ENCODE assay signal across 8 cellular contexts in the genomic region with DNA sequence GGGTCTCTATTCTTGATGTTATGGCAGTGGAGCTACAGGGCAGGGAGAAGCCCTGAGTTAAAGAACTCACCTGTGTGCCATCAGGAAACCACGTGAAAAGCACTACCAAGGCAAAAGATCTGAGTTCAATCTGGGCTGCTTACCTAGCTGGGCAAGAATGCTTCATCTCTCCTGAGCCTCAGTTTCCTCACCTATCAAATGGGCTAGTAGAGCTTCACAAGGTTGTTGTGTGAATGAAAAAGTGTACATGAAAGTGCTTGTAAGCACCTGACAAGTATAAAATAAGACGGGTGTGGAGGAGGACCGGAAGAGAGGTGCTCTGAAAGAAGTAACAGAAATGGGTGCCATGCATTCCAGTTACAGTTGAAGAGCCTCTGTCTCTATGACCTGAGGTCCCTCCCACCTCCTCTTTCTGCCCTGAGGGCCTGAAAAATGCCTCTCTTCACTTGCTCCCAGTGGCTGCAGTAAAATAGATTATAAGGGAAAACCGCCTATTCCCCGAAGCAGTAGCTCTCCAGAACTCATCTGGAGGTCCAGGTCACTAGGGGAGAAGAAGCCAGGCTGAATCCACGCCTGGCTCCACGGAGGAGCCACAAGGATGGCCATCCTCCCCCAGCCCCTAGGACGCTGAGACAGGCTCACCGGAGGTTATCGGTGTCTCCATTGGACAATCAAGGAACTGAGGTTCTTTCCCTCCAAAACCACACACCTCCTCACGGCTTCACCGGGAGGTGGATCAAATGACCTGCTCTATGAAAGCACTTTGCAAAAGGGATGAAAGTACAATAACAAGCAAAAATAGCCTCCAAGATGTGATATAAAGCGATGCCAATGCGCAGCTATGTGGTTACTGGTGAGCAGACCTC. TPM values are rescaled to one million over a fixed set of nuclear protein-coding genes. Genes with fewer than 3 reads are reported as not detected.
DNase-seq lines count a peak whose midpoint lies in the region; ATAC-seq and TF ChIP-seq lines count a peak whose summit lies in the region.

No MANE protein-coding gene starts in this region.

- ATAC-seq in IMR-90 (ENCODE audit: low read depth) = no peak
- no peak for ATAC-seq in HG02981 (IDR thresholded peaks at IDR 0.05; ENCODE audit: unreplicated experiment)
- ATAC-seq in HG03460 (IDR thresholded peaks at IDR 0.05; ENCODE audit: unreplicated experiment) = no peak

- peak overlapping the region; percentile 73 for H3K4me2 ChIP-seq in IMR-90 (ENCODE audit: low read depth, low read length)

- peak overlapping the region; percentile 70; the same call in 1 of the 2 replicates for H3K9ac ChIP-seq in IMR-90 (ENCODE audit: low read depth, low read length)
- H3K9ac ChIP-seq in mucosa of stomach (ENCODE audit: low read length) = no peak overlapping the region

- H4K8ac ChIP-seq in IMR-90 (ENCODE audit: low read depth in 2 of 2, low read length in 2 of 2) = peak overlapping the region in 1 of 2 experiments; percentile 22; a peak in 1 of 4 replicates

- H3K4me3 ChIP-seq in AG10803 (ENCODE audit: low read length) (peak overlapping the region; percentile 75), IMR-90 (ENCODE audit: insufficient read depth, low read depth, low read length) (peak overlapping the region; percentile 68), brain microvascular endothelial cell (ENCODE audit: low read depth, low read length) (peak overlapping the region; percentile 76), mucosa of stomach (ENCODE audit: low read length) (peak overlapping the region; percentile 25)

- H3K4me1 ChIP-seq in IMR-90 (ENCODE audit: control insufficient read depth, insufficient read depth, low read length) (peaks cover 3% of the 10 kb centered on the region; the same call in 1 of the 2 replicates), mucosa of stomach (ENCODE audit: control insufficient read depth, insufficient read depth, low read length) (peaks cover 17% of the 10 kb centered on the region)

- no peaks in the 10 kb centered on the region for H3K9me1 ChIP-seq in IMR-90 (ENCODE audit: insufficient read depth, low read length)

- CTCF ChIA-PET in IMR-90 (lab: Yijun Ruan, JAX) = interaction anchor here (1.0 to 1.8 kb wide), 2 partner anchors 10 to 14 kb away, joined by 3 to 7 read pairs; no protein-coding TSS in a partner anchor

- no peaks in the 10 kb centered on the region for H3K9me3 ChIP-seq in IMR-90 (ENCODE audit: control insufficient read depth, insufficient read depth, low read length)
- no peaks in the 10 kb centered on the region for H3K9me3 ChIP-seq in mucosa of stomach (ENCODE audit: control insufficient read depth, low read length)

- in situ Hi-C loops in IMR-90 (cut with MboI; ENCODE audit: low sequenced_read_pairs) = loop anchor here (25.0 kb wide), 1 partner anchor 977 kb away; a partner anchor contains a TSS
- in situ Hi-C loops in brain microvascular endothelial cell (cut with HindIII; ENCODE audit: low pct_ligation_motif_present, low sequenced_read_pairs) = no loop called here

- no peak for TF ChIP-seq CTCF in AG10803 (conservative IDR thresholded peaks at IDR 0.05; ENCODE audit: low read length)
- no peak for TF ChIP-seq CTCF in IMR-90 (conservative IDR thresholded peaks at IDR 0.05; ENCODE audit: low read depth, low read length)
- TF ChIP-seq CTCF in brain microvascular endothelial cell (IDR thresholded peaks at IDR 0.05; ENCODE audit: low read depth, low read length, missing control alignments) = no peak

- H3K27ac ChIP-seq in IMR-90 (ENCODE audit: insufficient read depth, low read length) = no peak overlapping the region
- no peak overlapping the region for H3K27ac ChIP-seq in brain microvascular endothelial cell

- no peak overlapping the region for H4K5ac ChIP-seq in IMR-90 (ENCODE audit: low read depth, low read length)

- no TSS peak for BruUV-seq in IMR-90 (replicated peaks; lab: Mats Ljungman, UMichigan)

- peak overlapping the region; percentile 36; the same call in 1 of the 2 replicates for H3K4ac ChIP-seq in IMR-90 (ENCODE audit: low read depth, low read length)

- DNase-seq in AG10803 (ENCODE audit: low read depth) (peak; percentile 25), IMR-90 (no peak), brain microvascular endothelial cell (no peak), DMS53 (lab: John Stamatoyannopoulos, UW) (no peak), NCI-H524 treated with DMSO at 0.1 percent for 48 hours (lab: John Stamatoyannopoulos, UW) (no peak)

- WGBS in IMR-90 (ENCODE audit: extremely low coverage in 2 of 2, insufficient read length in 1 of 2), 2 experiments = no CpG with 5 or more reads among the region's 14 CpGs

- peak overlapping the region; percentile 18 for H2AK9ac ChIP-seq in IMR-90 (replicated peaks; ENCODE audit: low read depth, low read length, poor library complexity)

- H4K20me1 ChIP-seq in IMR-90 (ENCODE audit: insufficient read depth, low read length) = no peaks in the 10 kb centered on the region

- POLR2A ChIA-PET in IMR-90 (lab: Charles Lee; ENCODE audit: unreplicated experiment) = no interaction called here

- no peak for TF ChIP-seq POLR2A in IMR-90 (IDR thresholded peaks at IDR 0.05; ENCODE audit: low read depth, low read length)

- H3K27me3 ChIP-seq in IMR-90 (ENCODE audit: control insufficient read depth, insufficient read depth, low read length) (no peaks in the 10 kb centered on the region), brain microvascular endothelial cell (replicated peaks) (no peaks in the 10 kb centered on the region), mucosa of stomach (ENCODE audit: control insufficient read depth, insufficient read depth, low read length) (peaks cover 21% of the 10 kb centered on the region)

- H2BK15ac ChIP-seq in IMR-90 (ENCODE audit: low read depth, low read length) = no peak overlapping the region

- no peak for TF ChIP-seq RAD21 in IMR-90 (IDR thresholded peaks at IDR 0.05; ENCODE audit: low read length)

- peak overlapping the region; percentile 84 for H3K23ac ChIP-seq in IMR-90 (ENCODE audit: low read depth, low read length)

- no peak overlapping the region for H4K91ac ChIP-seq in IMR-90 (ENCODE audit: insufficient read depth, low read depth, low read length)

- H3K79me1 ChIP-seq in IMR-90 (ENCODE audit: low read depth in 1 of 2, low read length in 2 of 2) = peaks cover 19 to 30% of the 10 kb centered on the region in 2 experiments

- no peak overlapping the region for H2BK20ac ChIP-seq in IMR-90 (ENCODE audit: low read depth, low read length)

- H2BK5ac ChIP-seq in IMR-90 (ENCODE audit: low read depth, low read length, poor library complexity, severe bottlenecking) = no peak overlapping the region

- no peak overlapping the region; the same call in 1 of the 2 replicates for H2BK120ac ChIP-seq in IMR-90 (ENCODE audit: low read depth, low read length)

- H3K18ac ChIP-seq in IMR-90 (ENCODE audit: low read depth, low read length) = no peak overlapping the region

- H2AK5ac ChIP-seq in IMR-90 (ENCODE audit: low read depth, low read length) = no peak overlapping the region; the same call in 1 of the 2 replicates

- intact Hi-C loops in IMR-90 (cut with micrococcal nuclease) = loop anchor here (5.0 kb wide), 1 partner anchor 53 kb away; no protein-coding TSS in a partner anchor

- dilution Hi-C loops in IMR-90 (cut with HindIII; ENCODE audit: low sequenced_read_pairs, unreplicated experiment) = no loop called here

- H2AFZ ChIP-seq in IMR-90 (replicated peaks; ENCODE audit: low read length, poor library complexity) = peak overlapping the region; percentile 92

- H3K36me3 ChIP-seq in IMR-90 (ENCODE audit: control insufficient read depth, insufficient read depth, low read length) = no peaks in the 10 kb centered on the region; the same call in 1 of the 2 replicates
- no peaks in the 10 kb centered on the region for H3K36me3 ChIP-seq in brain microvascular endothelial cell (replicated peaks)
- no peaks in the 10 kb centered on the region for H3K36me3 ChIP-seq in mucosa of stomach (ENCODE audit: control insufficient read depth, insufficient read depth, low read length)

- no peak overlapping the region; the same call in 1 of the 2 replicates for H3K56ac ChIP-seq in IMR-90 (ENCODE audit: extremely low read depth, insufficient read depth, low read length)

- H3K14ac ChIP-seq in IMR-90 (replicated peaks; ENCODE audit: low read depth, low read length) = no peak overlapping the region

TF ChIP-seq in IMR-90, 13 proteins besides CTCF, POLR2A, EP300 and RAD21:
- no peak for TF ChIP-seq MAZ (IDR thresholded peaks at IDR 0.05; ENCODE audit: borderline replicate concordance, low read depth, low read length)
- TF ChIP-seq CHD1 (IDR thresholded peaks at IDR 0.05; ENCODE audit: low read depth, low read length) = no peak
- TF ChIP-seq CEBPB (IDR thresholded peaks at IDR 0.05; ENCODE audit: low read depth, low read length) = no peak

RNA-seq across cellular contexts. Expression of a gene that starts 1.4 kb away (rescaled TPM):
- 11.1 and 13.3 TPM in 2 replicates for total RNA-seq in IMR-90 (2012; rRNA removed)
- 12.4 and 12.5 TPM in 2 replicates for polyA plus RNA-seq in IMR-90 (2012; rRNA removed)
- 8.8 and 12.9 TPM in 2 replicates for polyA plus RNA-seq in IMR-90 (2012; cell fraction: cytosol; rRNA removed)
- polyA plus RNA-seq in IMR-90 (2012; cell fraction: nucleus; rRNA removed; ENCODE audit: low replicate concordance) = 8.4 and 15.0 TPM in 2 replicates

RNA-seq across cellular contexts. Expression of a gene that starts 43.4 kb away (rescaled TPM):
- 15.4 and 41.1 TPM in 2 replicates for total RNA-seq in IMR-90 (2012; rRNA removed)
- 20.0 and 23.8 TPM in 2 replicates for polyA plus RNA-seq in IMR-90 (2012; rRNA removed)
- polyA plus RNA-seq in IMR-90 (2012; cell fraction: cytosol; rRNA removed) = 4.2 and 5.3 TPM in 2 replicates
- polyA plus RNA-seq in IMR-90 (2012; cell fraction: nucleus; rRNA removed; ENCODE audit: low replicate concordance) = 1.7 and 7.9 TPM in 2 replicates

Comparison
In these comparisons a context has a peak if more than half of its experiments do, and no peak if none do; other contexts are left out.
1. H3K4me3 ChIP-seq: peak in every context shown above with its lines; median percentile 76 in brain microvascular endothelial cell; 75 in AG10803; 68 in IMR-90; 25 in mucosa of stomach.